In the genomic region with DNA sequence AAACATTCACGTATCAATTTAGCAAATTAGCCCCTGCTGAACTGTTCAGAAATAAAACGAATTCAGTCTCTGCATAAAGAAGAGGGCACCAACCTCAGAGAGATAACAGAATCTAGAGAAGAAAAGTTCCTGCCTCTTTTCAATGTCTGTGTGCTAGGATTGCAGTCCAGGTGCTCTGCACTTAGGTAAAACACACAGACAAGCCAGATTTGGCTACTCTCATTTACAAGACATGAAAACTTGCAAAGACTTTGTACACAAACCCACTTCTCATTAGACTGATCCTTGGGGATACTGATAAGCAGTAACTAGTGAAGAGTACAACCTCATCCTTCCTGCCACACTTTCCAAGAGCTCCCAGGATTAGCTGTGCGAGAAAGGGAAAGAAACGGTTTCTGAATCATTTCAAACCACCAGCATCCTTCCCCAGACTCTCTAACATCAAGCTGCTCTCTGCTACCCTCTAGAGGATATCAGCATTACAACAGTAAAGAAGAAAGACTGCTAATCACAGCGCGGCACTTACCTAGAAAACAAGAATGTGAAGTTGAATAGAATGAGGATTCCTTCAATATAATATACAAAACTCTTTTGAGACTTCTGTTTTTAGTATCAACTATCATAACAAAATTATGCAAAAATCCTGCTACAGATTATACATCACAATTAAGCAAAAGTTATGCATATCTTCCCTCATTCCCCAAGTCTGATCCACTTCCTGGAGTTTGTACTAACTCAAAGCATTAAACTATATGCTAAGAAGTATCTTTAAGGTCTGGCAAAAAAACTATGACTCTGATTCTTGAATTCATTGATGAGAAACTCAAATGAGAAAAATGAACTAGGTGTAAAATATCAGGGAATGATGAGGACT, we compare ENCODE assay signal across 8 cellular contexts.
A peak's percentile ranks its signal among the peaks of the same experiment; 100 is the strongest.
DNase-seq lines count a peak whose midpoint lies in the region; ATAC-seq, FAIRE-seq and TF ChIP-seq lines count a peak whose summit lies in the region.

No MANE protein-coding gene starts in this region.

- DNase-seq in 8988T = peak; percentile 35
- DNase-seq in HTR-8/SVneo (ENCODE audit: insufficient read length, low spot score) = peak; percentile 64
- DNase-seq in RPMI7951 (ENCODE audit: low read depth) = peak; percentile 64
- DNase-seq in epidermal melanocyte (ENCODE audit: insufficient read length, low spot score) = peak; percentile 62
- DNase-seq in mucosa of descending colon = peak in 1 of 3 donors; percentile 19
- DNase-seq in ecto neural progenitor cell (ENCODE audit: low spot score) = no peak

- peak; percentile 61 for TF ChIP-seq CTCF in mucosa of descending colon (IDR thresholded peaks at IDR 0.05)

- intact Hi-C loops in mucosa of descending colon (cut with DNase I, micrococcal nuclease) = no loop called here

- no peaks in the 10 kb centered on the region for H3K36me3 ChIP-seq in mucosa of descending colon (ENCODE audit: low read depth)

- ATAC-seq in GM21786 (IDR thresholded peaks at IDR 0.05; ENCODE audit: unreplicated experiment) = peak; percentile 97
- peak; percentile 83 for ATAC-seq in mucosa of descending colon

- FAIRE-seq in G401.6 (lab: Jason Lieb, UNC) (peak; percentile 96), HTR-8/SVneo (lab: Jason Lieb, UNC) (no peak)

- H3K4me1 ChIP-seq in mucosa of descending colon (ENCODE audit: low read depth) = peaks cover 14% of the 10 kb centered on the region

- H3K4me3 ChIP-seq in mucosa of descending colon = no peak overlapping the region

- H3K9me3 ChIP-seq in mucosa of descending colon = no peaks in the 10 kb centered on the region
